23 cellular contexts compared by ENCODE assay signal in genomic region chr18:34207344-34207851, GRCh38. TPM values are rescaled to one million over a fixed set of nuclear protein-coding genes. Genes with fewer than 3 reads are reported as not detected.
"Had no signal": no experiment of that assay in that cellular context is flagged by ENCODE, and none has a peak within 500 bp of the region (broad histone marks: within the 10 kb centered on the region; RNA-seq: fewer than 3 reads in every experiment).

No MANE protein-coding gene starts in this region.

- H3K9me3 ChIP-seq: SJSA1 had no signal

- ATAC-seq: K562 had no signal

- H3K27ac ChIP-seq: HL-60, KMS-11, SJSA1, SK-N-MC had no signal

- H3K36me3 ChIP-seq: SJSA1 had no signal

- H3K4me3 ChIP-seq: K562, SJSA1, SK-N-MC had no signal

- DNase-seq: Kasumi-1, MM.1S, NCI-H1092 treated with DMSO at 0.1 percent for 48 hours, NCI-H1436, NCI-H187, NCI-H2029, NCI-H2081 treated with DMSO at 0.1 percent for 48 hours, NCI-H2171, NCI-H226, NCI-H446, NCI-H510A, NCI-H524 treated with DMSO at 0.1 percent for 48 hours, NCI-H748 treated with DMSO at 0.1 percent for 48 hours, Right ventricle myocardium superior, RPMI8226, SIG-M5 had no signal

- H3K4me1 ChIP-seq: SJSA1 had no signal

RNA-seq across cellular contexts. Expression of gene NOL4, which starts 17.3 kb away (rescaled TPM):
- total RNA-seq: K562; M059J; Right ventricle myocardium superior; SJSA1; T-helper 1 cell treated with Interleukin-12 subunit alpha and Interleukin-12 subunit beta and Interleukin-4 antibody, amounts not matched to agents 30 ng/mL and 1 ng/mL, for 36 hours had no signal
